Comparison of ENCODE assay signal across 31 cellular contexts in genomic region chrY:7977301-7977700, GRCh38.
"Had no signal": no experiment of that assay in that cellular context is flagged by ENCODE, and none has a peak within 500 bp of the region (broad histone marks: within the 10 kb centered on the region; RNA-seq: fewer than 3 reads in every experiment).

No MANE protein-coding gene starts in this region.

- DNase-seq: activated CD4-positive, alpha-beta memory T cell treated with anti-CD3 and anti-CD28 coated beads, Interleukin-2, amount 10 ng/mL, durations not matched to agents 7 days and 5 days; activated CD4-positive, alpha-beta T cell treated with anti-CD3 and anti-CD28 coated beads for 1 hour; activated CD4-positive, alpha-beta T cell treated with anti-CD3 and anti-CD28 coated beads for 36 hours; activated CD4-positive, alpha-beta T cell treated with anti-CD3 and anti-CD28 coated beads for 48 hours; activated CD4-positive, alpha-beta T cell treated with anti-CD3 and anti-CD28 coated beads, Interleukin-2, amount 10 ng/mL, durations not matched to agents 7 days and 5 days; activated CD4-positive, alpha-beta T cell treated with anti-CD3 and anti-CD28 coated beads, Interleukin-2, amount 50 U/mL, for 48 hours; activated CD4-positive, CD25-positive, alpha-beta regulatory T cell; activated CD8-positive, alpha-beta memory T cell treated with anti-CD3 and anti-CD28 coated beads for 24 hours; activated CD8-positive, alpha-beta memory T cell treated with anti-CD3 and anti-CD28 coated beads, Interleukin-2, amount 10 ng/mL, durations not matched to agents 7 days and 5 days; activated CD8-positive, alpha-beta memory T cell treated with anti-CD3 and anti-CD28 coated beads, Interleukin-2, amount 50 U/mL, for 48 hours; activated effector memory CD4-positive, alpha-beta T cell treated with anti-CD3 and anti-CD28 coated beads, Interleukin-2, amount 50 U/mL, for 16 hours; activated gamma-delta T cell treated with Interleukin-2 at 50 U/mL for 16 hours; activated naive CD4-positive, alpha-beta T cell; activated naive CD4-positive, alpha-beta T cell treated with anti-CD3 and anti-CD28 coated beads, Interleukin-2, amount 10 ng/mL, durations not matched to agents 7 days and 5 days; activated naive CD8-positive, alpha-beta T cell treated with anti-CD3 and anti-CD28 coated beads, Interleukin-2, amount 10 ng/mL, durations not matched to agents 7 days and 5 days; activated T-cell treated with anti-CD3 and anti-CD28 coated beads, Interleukin-2, amount 50 U/mL, for 24 hours; activated T-cell treated with anti-CD3 and anti-CD28 coated beads, Interleukin-2, amount 50 U/mL, for 48 hours; adrenal gland; amniotic stem cell; aorta; body of pancreas; brain microvascular endothelial cell; central memory CD4-positive, alpha-beta T cell; SW 1271; T-helper 1 cell; T-helper 2 cell; T-helper 9 cell had no signal

- ATAC-seq: activated CD4-positive, alpha-beta T cell treated with anti-CD3 and anti-CD28 coated beads for 36 hours; activated CD4-positive, CD25-positive, alpha-beta regulatory T cell treated with anti-CD3 and anti-CD28 coated beads, Interleukin-2, amount 50 U/mL, for 24 hours; activated CD8-positive, alpha-beta memory T cell treated with anti-CD3 and anti-CD28 coated beads, Interleukin-2, amount 10 ng/mL, durations not matched to agents 7 days and 5 days; body of pancreas had no signal

- H3K27me3 Mint-ChIP-seq: activated CD4-positive, alpha-beta memory T cell treated with anti-CD3 and anti-CD28 coated beads, Interleukin-2, amount 10 ng/mL, durations not matched to agents 7 days and 5 days; activated CD4-positive, alpha-beta T cell treated with anti-CD3 and anti-CD28 coated beads for 36 hours; activated CD4-positive, alpha-beta T cell treated with anti-CD3 and anti-CD28 coated beads, Interleukin-2, amount 10 ng/mL, durations not matched to agents 7 days and 5 days; activated CD8-positive, alpha-beta memory T cell treated with anti-CD3 and anti-CD28 coated beads, Interleukin-2, amount 10 ng/mL, durations not matched to agents 7 days and 5 days; activated naive CD4-positive, alpha-beta T cell treated with anti-CD3 and anti-CD28 coated beads, Interleukin-2, amount 10 ng/mL, durations not matched to agents 7 days and 5 days; activated naive CD4-positive, alpha-beta T cell treated with anti-CD3 and anti-CD28 coated beads, Interleukin-2, amount 50 U/mL, for 24 hours; activated naive CD8-positive, alpha-beta T cell treated with anti-CD3 and anti-CD28 coated beads, Interleukin-2, amount 10 ng/mL, durations not matched to agents 7 days and 5 days; activated T-cell treated with anti-CD3 and anti-CD28 coated beads, Interleukin-2, amount 50 U/mL, for 24 hours had no signal

- H3K36me3 Mint-ChIP-seq: activated CD8-positive, alpha-beta memory T cell treated with anti-CD3 and anti-CD28 coated beads, Interleukin-2, amount 10 ng/mL, durations not matched to agents 7 days and 5 days; activated naive CD4-positive, alpha-beta T cell treated with anti-CD3 and anti-CD28 coated beads, Interleukin-2, amount 10 ng/mL, durations not matched to agents 7 days and 5 days; activated naive CD4-positive, alpha-beta T cell treated with anti-CD3 and anti-CD28 coated beads, Interleukin-2, amount 50 U/mL, for 24 hours; activated naive CD8-positive, alpha-beta T cell treated with anti-CD3 and anti-CD28 coated beads, Interleukin-2, amount 10 ng/mL, durations not matched to agents 7 days and 5 days had no signal

- H3K9me3 Mint-ChIP-seq: activated CD4-positive, alpha-beta memory T cell treated with anti-CD3 and anti-CD28 coated beads, Interleukin-2, amount 10 ng/mL, durations not matched to agents 7 days and 5 days; activated CD4-positive, alpha-beta T cell treated with anti-CD3 and anti-CD28 coated beads, Interleukin-2, amount 10 ng/mL, durations not matched to agents 7 days and 5 days; activated naive CD4-positive, alpha-beta T cell treated with anti-CD3 and anti-CD28 coated beads, Interleukin-2, amount 10 ng/mL, durations not matched to agents 7 days and 5 days; activated naive CD4-positive, alpha-beta T cell treated with anti-CD3 and anti-CD28 coated beads, Interleukin-2, amount 50 U/mL, for 24 hours; activated naive CD8-positive, alpha-beta T cell treated with anti-CD3 and anti-CD28 coated beads, Interleukin-2, amount 10 ng/mL, durations not matched to agents 7 days and 5 days; activated T-cell treated with anti-CD3 and anti-CD28 coated beads, Interleukin-2, amount 50 U/mL, for 24 hours; T-helper 1 cell treated with Interleukin-12 subunit alpha and Interleukin-12 subunit beta and Interleukin-4 antibody, amounts not matched to agents 30 μg/mL and 1 μg/mL, for 36 hours; T-helper 2 cell treated with Interferon-gamma antibody and Interleukin-4, amounts not matched to agents 5 μg/mL and 100 μg/mL, for 36 hours had no signal

- H3K4me1 Mint-ChIP-seq: activated CD4-positive, alpha-beta memory T cell treated with anti-CD3 and anti-CD28 coated beads, Interleukin-2, amount 10 ng/mL, durations not matched to agents 7 days and 5 days; activated CD4-positive, alpha-beta T cell treated with anti-CD3 and anti-CD28 coated beads for 36 hours; activated CD4-positive, alpha-beta T cell treated with anti-CD3 and anti-CD28 coated beads, Interleukin-2, amount 10 ng/mL, durations not matched to agents 7 days and 5 days; activated CD8-positive, alpha-beta memory T cell treated with anti-CD3 and anti-CD28 coated beads, Interleukin-2, amount 10 ng/mL, durations not matched to agents 7 days and 5 days; activated naive CD4-positive, alpha-beta T cell treated with anti-CD3 and anti-CD28 coated beads, Interleukin-2, amount 10 ng/mL, durations not matched to agents 7 days and 5 days; activated naive CD4-positive, alpha-beta T cell treated with anti-CD3 and anti-CD28 coated beads, Interleukin-2, amount 50 U/mL, for 24 hours; activated naive CD8-positive, alpha-beta T cell treated with anti-CD3 and anti-CD28 coated beads, Interleukin-2, amount 10 ng/mL, durations not matched to agents 7 days and 5 days had no signal

- H3K27ac Mint-ChIP-seq: activated CD4-positive, alpha-beta memory T cell treated with anti-CD3 and anti-CD28 coated beads, Interleukin-2, amount 10 ng/mL, durations not matched to agents 7 days and 5 days; activated CD4-positive, alpha-beta T cell treated with anti-CD3 and anti-CD28 coated beads for 36 hours; activated CD4-positive, alpha-beta T cell treated with anti-CD3 and anti-CD28 coated beads, Interleukin-2, amount 10 ng/mL, durations not matched to agents 7 days and 5 days; activated CD8-positive, alpha-beta memory T cell treated with anti-CD3 and anti-CD28 coated beads, Interleukin-2, amount 10 ng/mL, durations not matched to agents 7 days and 5 days; activated naive CD4-positive, alpha-beta T cell treated with anti-CD3 and anti-CD28 coated beads, Interleukin-2, amount 10 ng/mL, durations not matched to agents 7 days and 5 days; activated naive CD4-positive, alpha-beta T cell treated with anti-CD3 and anti-CD28 coated beads, Interleukin-2, amount 50 U/mL, for 24 hours; activated naive CD8-positive, alpha-beta T cell treated with anti-CD3 and anti-CD28 coated beads, Interleukin-2, amount 10 ng/mL, durations not matched to agents 7 days and 5 days; activated T-cell treated with anti-CD3 and anti-CD28 coated beads, Interleukin-2, amount 50 U/mL, for 24 hours; T-helper 1 cell treated with Interleukin-12 subunit alpha and Interleukin-12 subunit beta and Interleukin-4 antibody, amounts not matched to agents 30 μg/mL and 1 μg/mL, for 36 hours; T-helper 2 cell treated with Interferon-gamma antibody and Interleukin-4, amounts not matched to agents 5 μg/mL and 100 μg/mL, for 36 hours had no signal

- H3K4me3 Mint-ChIP-seq: activated CD4-positive, alpha-beta memory T cell treated with anti-CD3 and anti-CD28 coated beads, Interleukin-2, amount 10 ng/mL, durations not matched to agents 7 days and 5 days; activated CD4-positive, alpha-beta T cell treated with anti-CD3 and anti-CD28 coated beads for 36 hours; activated CD4-positive, alpha-beta T cell treated with anti-CD3 and anti-CD28 coated beads, Interleukin-2, amount 10 ng/mL, durations not matched to agents 7 days and 5 days; activated CD8-positive, alpha-beta memory T cell treated with anti-CD3 and anti-CD28 coated beads, Interleukin-2, amount 10 ng/mL, durations not matched to agents 7 days and 5 days; activated naive CD4-positive, alpha-beta T cell treated with anti-CD3 and anti-CD28 coated beads, Interleukin-2, amount 10 ng/mL, durations not matched to agents 7 days and 5 days; activated naive CD4-positive, alpha-beta T cell treated with anti-CD3 and anti-CD28 coated beads, Interleukin-2, amount 50 U/mL, for 24 hours; activated naive CD8-positive, alpha-beta T cell treated with anti-CD3 and anti-CD28 coated beads, Interleukin-2, amount 10 ng/mL, durations not matched to agents 7 days and 5 days; activated T-cell treated with anti-CD3 and anti-CD28 coated beads, Interleukin-2, amount 50 U/mL, for 24 hours; T-helper 1 cell treated with Interleukin-12 subunit alpha and Interleukin-12 subunit beta and Interleukin-4 antibody, amounts not matched to agents 30 μg/mL and 1 μg/mL, for 36 hours; T-helper 2 cell treated with Interferon-gamma antibody and Interleukin-4, amounts not matched to agents 5 μg/mL and 100 μg/mL, for 36 hours had no signal
